ENCODE assay signal across 21 cellular contexts in the genomic region with DNA sequence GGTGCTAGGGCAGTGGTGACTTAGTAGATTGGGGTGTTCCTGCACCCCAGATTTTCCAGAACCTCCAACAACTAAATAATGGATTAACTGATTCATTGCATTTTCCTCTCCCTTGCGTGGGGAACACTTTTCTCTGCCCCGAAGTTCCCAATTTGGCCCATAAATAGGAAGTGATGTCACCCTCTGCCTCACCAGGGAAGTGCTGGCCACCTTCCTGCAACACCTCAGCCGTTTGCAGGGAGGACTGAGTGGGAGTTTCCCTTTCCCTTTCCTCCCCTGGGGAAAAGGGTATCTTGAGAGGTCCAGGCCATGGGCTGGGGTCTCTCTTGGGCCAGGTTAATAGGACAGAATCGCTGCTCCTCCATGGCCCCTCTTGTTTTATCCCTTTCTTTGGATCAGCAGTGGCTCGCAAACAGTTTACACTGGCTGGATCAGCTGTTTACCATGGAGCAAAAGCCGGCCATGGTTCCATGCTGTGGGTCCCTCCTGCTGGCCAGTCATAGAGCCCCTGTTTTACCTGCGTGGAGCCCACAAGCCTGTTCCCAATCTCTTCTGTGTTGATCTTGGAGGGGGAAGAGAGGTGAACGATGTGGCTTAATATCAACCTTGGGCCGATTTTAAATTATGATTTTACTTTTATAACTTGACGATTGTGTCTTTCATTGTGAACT.
"Had no signal": no experiment of that assay in that cellular context is flagged by ENCODE, and none has a peak within 500 bp of the region (broad histone marks: within the 10 kb centered on the region; RNA-seq: fewer than 3 reads in every experiment).

No MANE protein-coding gene starts in this region.

- H2AFZ ChIP-seq: hepatocyte, parathyroid adenoma had no signal

- H3K4me1 Mint-ChIP-seq: activated B cell treated with CpG ODN at 0.5 μM for 24 hours had no signal

- H3K79me2 ChIP-seq: hepatocyte, parathyroid adenoma had no signal

- FAIRE-seq: colon, TTC549 had no signal

- H3K4me1 ChIP-seq: body of pancreas, esophagus muscularis mucosa, parathyroid adenoma, stomach, testis, upper lobe of right lung had no signal

- H3K27ac Mint-ChIP-seq: activated B cell treated with CpG ODN at 0.5 μM for 24 hours; activated CD8-positive, alpha-beta T cell treated with anti-CD3 and anti-CD28 coated beads for 36 hours; activated naive CD8-positive, alpha-beta T cell had no signal

- DNase-seq: activated B cell treated with CpG ODN at 0.5 μM for 24 hours; activated CD4-positive, alpha-beta T cell treated with anti-CD3 and anti-CD28 coated beads for 48 hours; activated CD8-positive, alpha-beta memory T cell treated with anti-CD3 and anti-CD28 coated beads, Interleukin-2, amount 50 U/mL, for 4 hours; activated CD8-positive, alpha-beta T cell treated with anti-CD3 and anti-CD28 coated beads for 36 hours; activated effector memory CD4-positive, alpha-beta T cell treated with anti-CD3 and anti-CD28 coated beads, Interleukin-2, amount 50 U/mL, for 16 hours; activated T-cell treated with anti-CD3 and anti-CD28 coated beads, Interleukin-2, amount 50 U/mL, for 48 hours; amniotic stem cell; body of pancreas; caudate nucleus; islet precursor cell; stimulated activated CD4-positive, alpha-beta T cell treated with anti-CD3 and anti-CD28 coated beads, Interleukin-1b, Interleukin-23, amount 100 ng/mL, for 48 hours; stomach; testis; upper lobe of right lung had no signal

- H3K36me3 ChIP-seq: esophagus muscularis mucosa, stomach, upper lobe of right lung had no signal

- H3K36me3 Mint-ChIP-seq: activated naive CD8-positive, alpha-beta T cell had no signal

- H3K4me2 ChIP-seq: hepatocyte had no signal

- H3K9me3 Mint-ChIP-seq: activated B cell treated with CpG ODN at 0.5 μM for 24 hours; activated CD8-positive, alpha-beta T cell treated with anti-CD3 and anti-CD28 coated beads for 36 hours had no signal

- H3K27me3 ChIP-seq: body of pancreas, hepatocyte, testis, upper lobe of right lung had no signal

- H3K27ac ChIP-seq: body of pancreas, esophagus muscularis mucosa, hepatocyte, parathyroid adenoma, stomach, testis, upper lobe of right lung had no signal

- ATAC-seq: activated CD8-positive, alpha-beta T cell treated with anti-CD3 and anti-CD28 coated beads for 36 hours; body of pancreas; left lobe of liver; upper lobe of right lung had no signal

- H3K9me3 ChIP-seq: body of pancreas, esophagus muscularis mucosa, stomach, testis, upper lobe of right lung had no signal

- H3K9ac ChIP-seq: parathyroid adenoma had no signal

- H3K4me3 ChIP-seq: body of pancreas, esophagus muscularis mucosa, hepatocyte, stomach, testis, upper lobe of right lung had no signal

- H3K4me3 Mint-ChIP-seq: activated B cell treated with CpG ODN at 0.5 μM for 24 hours; activated CD8-positive, alpha-beta T cell treated with anti-CD3 and anti-CD28 coated beads for 36 hours; activated naive CD8-positive, alpha-beta T cell had no signal
